ENCODE assay signal across 11 cellular contexts in genomic region chr2:174614261-174614660, GRCh38. TPM values are rescaled to one million over a fixed set of nuclear protein-coding genes. Genes with fewer than 3 reads are reported as not detected.
DNase-seq lines count a peak whose midpoint lies in the region; ATAC-seq and TF ChIP-seq lines count a peak whose summit lies in the region.
"Had no signal": no experiment of that assay in that cellular context is flagged by ENCODE, and none has a peak within 500 bp of the region (broad histone marks: within the 10 kb centered on the region; RNA-seq: fewer than 3 reads in every experiment).

No MANE protein-coding gene starts in this region.

- no peaks in the 10 kb centered on the region for H3K27me3 ChIP-seq in aorta (ENCODE audit: control insufficient read depth in 1 of 2, insufficient read depth in 2 of 2, low read length in 1 of 2)

- peaks cover 76% of the 10 kb centered on the region for H3K36me3 Mint-ChIP-seq in stimulated activated naive CD8-positive, alpha-beta T cell treated with anti-CD3 and anti-CD28 coated beads, Interleukin-15, Interleukin-2, amounts not matched to agents 100 ng/mL and 50 ng/mL, for 24 hours (ENCODE audit: low read depth)
- H3K36me3 Mint-ChIP-seq in activated T-helper 1 cell treated with anti-CD3 and anti-CD28 coated beads, Interleukin-12 subunit alpha, Interleukin-12 subunit beta, Interleukin-2, Interleukin-4 antibody, amounts not matched to agents 30 ng/mL and 10 ng/mL and 1 ng/mL, durations not matched to agents 14 hours and 24 hours and 36 hours (ENCODE audit: low read depth), result peaks cover 54% of the 10 kb centered on the region

- H3K27ac Mint-ChIP-seq in stimulated activated naive CD8-positive, alpha-beta T cell treated with anti-CD3 and anti-CD28 coated beads, Interleukin-15, Interleukin-2, amounts not matched to agents 100 ng/mL and 50 ng/mL, for 24 hours, result peak overlapping the region; percentile 53
- H3K27ac Mint-ChIP-seq in stimulated activated naive CD8-positive, alpha-beta T cell treated with anti-CD3 and anti-CD28 coated beads, Interleukin-15, amount 100 ng/mL, for 72 hours, result peak overlapping the region in 1 of 2 donors; percentile 48
- H3K27ac Mint-ChIP-seq in activated T-helper 1 cell treated with anti-CD3 and anti-CD28 coated beads, Interleukin-12 subunit alpha, Interleukin-12 subunit beta, Interleukin-2, Interleukin-4 antibody, amounts not matched to agents 30 ng/mL and 10 ng/mL and 1 ng/mL, durations not matched to agents 14 hours and 24 hours and 36 hours, result peak overlapping the region; percentile 23

- WGBS in aorta, 2 donors, result 16% methylated on average over 4 of the region's 4 CpGs

- ATAC-seq in stimulated activated naive CD8-positive, alpha-beta T cell treated with anti-CD3 and anti-CD28 coated beads, Interleukin-15, amount 100 ng/mL, for 72 hours, result no peak
- ATAC-seq in aorta (ENCODE audit: low FRiP score), result no peak
- no peak for ATAC-seq in GM18511 (IDR thresholded peaks at IDR 0.05; ENCODE audit: unreplicated experiment)
- ATAC-seq: activated CD4-positive, CD25-positive, alpha-beta regulatory T cell treated with anti-CD3 and anti-CD28 coated beads, Interleukin-2, amount 50 U/mL, for 24 hours had no signal

- H3K4me3 ChIP-seq in aorta (ENCODE audit: low read length in 2 of 2), result no peak overlapping the region

- H3K27me3 Mint-ChIP-seq in stimulated activated naive CD8-positive, alpha-beta T cell treated with anti-CD3 and anti-CD28 coated beads, Interleukin-15, Interleukin-2, amounts not matched to agents 100 ng/mL and 50 ng/mL, for 24 hours, result no peaks in the 10 kb centered on the region
- no peaks in the 10 kb centered on the region for H3K27me3 Mint-ChIP-seq in stimulated activated naive CD8-positive, alpha-beta T cell treated with anti-CD3 and anti-CD28 coated beads, Interleukin-15, amount 100 ng/mL, for 72 hours
- no peaks in the 10 kb centered on the region for H3K27me3 Mint-ChIP-seq in activated T-helper 1 cell treated with anti-CD3 and anti-CD28 coated beads, Interleukin-12 subunit alpha, Interleukin-12 subunit beta, Interleukin-2, Interleukin-4 antibody, amounts not matched to agents 30 ng/mL and 10 ng/mL and 1 ng/mL, durations not matched to agents 14 hours and 24 hours and 36 hours (ENCODE audit: insufficient read depth)

- no peaks in the 10 kb centered on the region for H3K9me3 Mint-ChIP-seq in stimulated activated naive CD8-positive, alpha-beta T cell treated with anti-CD3 and anti-CD28 coated beads, Interleukin-15, Interleukin-2, amounts not matched to agents 100 ng/mL and 50 ng/mL, for 24 hours
- H3K9me3 Mint-ChIP-seq in stimulated activated naive CD8-positive, alpha-beta T cell treated with anti-CD3 and anti-CD28 coated beads, Interleukin-15, amount 100 ng/mL, for 72 hours, result no peaks in the 10 kb centered on the region
- no peaks in the 10 kb centered on the region for H3K9me3 Mint-ChIP-seq in activated T-helper 1 cell treated with anti-CD3 and anti-CD28 coated beads, Interleukin-12 subunit alpha, Interleukin-12 subunit beta, Interleukin-2, Interleukin-4 antibody, amounts not matched to agents 30 ng/mL and 10 ng/mL and 1 ng/mL, durations not matched to agents 14 hours and 24 hours and 36 hours

- no peak for TF ChIP-seq CTCF in GM13977 (IDR thresholded peaks at IDR 0.05; ENCODE audit: extremely low read depth, insufficient read depth, missing control alignments)

- peaks cover 0 to 2% of the 10 kb centered on the region in 2 donors for H3K36me3 ChIP-seq in aorta (ENCODE audit: control insufficient read depth in 1 of 2, insufficient read depth in 2 of 2, low read length in 1 of 2)

- H3K4me1 ChIP-seq in aorta (ENCODE audit: control insufficient read depth in 1 of 2, insufficient read depth in 2 of 2, low read length in 2 of 2), result peaks cover 5 to 11% of the 10 kb centered on the region in 2 donors

- H3K27ac ChIP-seq in aorta (ENCODE audit: low read depth in 1 of 2, low read length in 2 of 2), result peak overlapping the region; percentile 1 to 89

- peaks cover 100% of the 10 kb centered on the region for H3K4me1 Mint-ChIP-seq in stimulated activated naive CD8-positive, alpha-beta T cell treated with anti-CD3 and anti-CD28 coated beads, Interleukin-15, Interleukin-2, amounts not matched to agents 100 ng/mL and 50 ng/mL, for 24 hours (ENCODE audit: low read depth)
- H3K4me1 Mint-ChIP-seq in stimulated activated naive CD8-positive, alpha-beta T cell treated with anti-CD3 and anti-CD28 coated beads, Interleukin-15, amount 100 ng/mL, for 72 hours, result peaks cover 99% of the 10 kb centered on the region
- H3K4me1 Mint-ChIP-seq in activated T-helper 1 cell treated with anti-CD3 and anti-CD28 coated beads, Interleukin-12 subunit alpha, Interleukin-12 subunit beta, Interleukin-2, Interleukin-4 antibody, amounts not matched to agents 30 ng/mL and 10 ng/mL and 1 ng/mL, durations not matched to agents 14 hours and 24 hours and 36 hours (ENCODE audit: low read depth), result peaks cover 97% of the 10 kb centered on the region

- intact Hi-C loops in activated T-helper 1 cell treated with anti-CD3 and anti-CD28 coated beads, Interleukin-12 subunit alpha, Interleukin-12 subunit beta, Interleukin-2, Interleukin-4 antibody, amounts not matched to agents 30 ng/mL and 10 ng/mL and 1 ng/mL, durations not matched to agents 14 hours and 24 hours and 36 hours (cut with micrococcal nuclease), result no loop called here
- intact Hi-C loops in aorta (cut with DNase I), result no loop called here

- H3K4me3 Mint-ChIP-seq in stimulated activated naive CD8-positive, alpha-beta T cell treated with anti-CD3 and anti-CD28 coated beads, Interleukin-15, Interleukin-2, amounts not matched to agents 100 ng/mL and 50 ng/mL, for 24 hours, result no peak overlapping the region
- H3K4me3 Mint-ChIP-seq in stimulated activated naive CD8-positive, alpha-beta T cell treated with anti-CD3 and anti-CD28 coated beads, Interleukin-15, amount 100 ng/mL, for 72 hours, result peak overlapping the region in 1 of 2 donors; percentile 31
- peak overlapping the region; percentile 15 for H3K4me3 Mint-ChIP-seq in activated T-helper 1 cell treated with anti-CD3 and anti-CD28 coated beads, Interleukin-12 subunit alpha, Interleukin-12 subunit beta, Interleukin-2, Interleukin-4 antibody, amounts not matched to agents 30 ng/mL and 10 ng/mL and 1 ng/mL, durations not matched to agents 14 hours and 24 hours and 36 hours

- in situ Hi-C loops in GM13977 (cut with MboI; ENCODE audit: low pct_unique_long_range_greater_than_20kb, low sequenced_read_pairs, unreplicated experiment), result no loop called here

- no peak for DNase-seq in stimulated activated naive CD8-positive, alpha-beta T cell treated with anti-CD3 and anti-CD28 coated beads, Interleukin-15, amount 100 ng/mL, for 72 hours
- no peak for DNase-seq in activated T-helper 1 cell treated with anti-CD3 and anti-CD28 coated beads, Interleukin-12 subunit alpha, Interleukin-12 subunit beta, Interleukin-2, Interleukin-4 antibody, amounts not matched to agents 30 ng/mL and 10 ng/mL and 1 ng/mL, durations not matched to agents 14 hours and 24 hours and 36 hours (ENCODE audit: low spot score)
- peak; percentile 58 for DNase-seq in foreskin melanocyte
- no peak for DNase-seq in aorta
- no peak for DNase-seq in retina
- DNase-seq in GM13977 (ENCODE audit: low spot score), result no peak
- DNase-seq: GOT3, NCI-H1048 had no signal

- H3K9me3 ChIP-seq in aorta (ENCODE audit: control insufficient read depth, low read length), result no peaks in the 10 kb centered on the region

RNA-seq across cellular contexts. Expression of gene WIPF1, which starts 16.7 kb away (rescaled TPM):
- 340 and 367 TPM in 2 replicates for total RNA-seq in activated T-helper 1 cell treated with anti-CD3 and anti-CD28 coated beads, Interleukin-12 subunit alpha, Interleukin-12 subunit beta, Interleukin-2, Interleukin-4 antibody, amounts not matched to agents 30 ng/mL and 10 ng/mL and 1 ng/mL, durations not matched to agents 14 hours and 24 hours and 36 hours
- total RNA-seq in aorta, result 100 to 1,000 TPM; 107 to 118 TPM
- 10 to 100 TPM; 40.9 to 51.7 TPM for polyA plus RNA-seq in aorta
